9 cellular contexts compared by ENCODE assay signal in the genomic region with DNA sequence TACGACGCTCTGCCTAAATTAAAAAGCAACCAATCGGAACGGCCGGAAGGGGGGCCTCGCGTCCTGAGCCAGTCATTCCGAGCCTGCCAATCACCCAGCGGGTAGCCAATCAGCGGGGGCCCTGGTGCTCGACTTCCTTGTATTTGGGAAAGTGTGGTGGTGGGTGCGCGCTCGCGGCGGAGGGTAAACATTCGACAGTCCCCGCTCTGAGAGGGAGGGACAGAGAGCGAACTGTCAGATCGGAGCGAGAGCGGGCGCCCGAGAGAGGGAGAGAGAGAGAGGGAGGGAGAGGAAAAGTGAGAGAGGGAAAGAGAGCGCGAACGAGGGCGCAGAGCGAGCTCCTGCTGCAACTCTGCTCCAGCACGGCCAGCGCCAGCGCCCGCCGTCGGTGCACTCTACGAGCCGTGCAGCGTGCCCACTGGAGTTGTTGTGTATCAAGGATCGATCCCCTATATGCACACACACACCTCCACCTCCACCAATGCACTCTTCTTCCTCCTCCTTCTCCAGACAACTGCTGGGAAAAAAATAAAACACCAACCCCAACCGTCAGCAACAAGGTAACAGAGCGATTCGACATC. TPM values are rescaled to one million over a fixed set of nuclear protein-coding genes. Genes with fewer than 3 reads are reported as not detected.
A peak's percentile ranks its signal among the peaks of the same experiment; 100 is the strongest.
DNase-seq lines count a peak whose midpoint lies in the region; ATAC-seq and TF ChIP-seq lines count a peak whose summit lies in the region.
"Had no signal": no experiment of that assay in that cellular context is flagged by ENCODE, and none has a peak within 500 bp of the region (broad histone marks: within the 10 kb centered on the region; RNA-seq: fewer than 3 reads in every experiment).

A gene (plus strand): TSS at position 190 of the 581 bp plus-strand sequence. CDS start 1,396 bp downstream, outside the sequence.

- peak; percentile 98 for DNase-seq in Daoy (ENCODE audit: low read depth)
- peak; percentile 31 for DNase-seq in LHCN-M2 (ENCODE audit: low read depth)
- peak; percentile 78 for DNase-seq in activated CD8-positive, alpha-beta T cell treated with anti-CD3 and anti-CD28 coated beads for 36 hours
- peak; percentile 14 for DNase-seq in fibroblast of villous mesenchyme (ENCODE audit: low read depth)
- DNase-seq in neural progenitor cell (ENCODE audit: low spot score) = peak; percentile 97
- no peak for DNase-seq in vagina (ENCODE audit: extremely low spot score in 2 of 2)

- H3K4me1 ChIP-seq in neural progenitor cell (peaks cover 28% of the 10 kb centered on the region), vagina (peaks cover 39% of the 10 kb centered on the region)

- H3F3A ChIP-seq in neural progenitor cell (ENCODE audit: low read depth) = peaks cover 70% of the 10 kb centered on the region

- H3K27me3 Mint-ChIP-seq in activated CD8-positive, alpha-beta T cell treated with anti-CD3 and anti-CD28 coated beads for 36 hours = peaks cover 76% of the 10 kb centered on the region
- H3K27me3 Mint-ChIP-seq in neural progenitor cell (ENCODE audit: insufficient read depth, low read depth) = peaks cover 33% of the 10 kb centered on the region

- H3K36me3 Mint-ChIP-seq in activated CD8-positive, alpha-beta T cell treated with anti-CD3 and anti-CD28 coated beads for 36 hours (ENCODE audit: low read depth) = peaks cover 3% of the 10 kb centered on the region
- H3K36me3 Mint-ChIP-seq in neural progenitor cell = peaks cover 22% of the 10 kb centered on the region

- peak; percentile 72 for ATAC-seq in activated CD8-positive, alpha-beta T cell treated with anti-CD3 and anti-CD28 coated beads for 36 hours
- no peak for ATAC-seq in HG03039 (IDR thresholded peaks at IDR 0.05; ENCODE audit: unreplicated experiment)
- ATAC-seq in HG03139 (IDR thresholded peaks at IDR 0.05; ENCODE audit: unreplicated experiment) = no peak

- CTCF ChIA-PET in activated CD8-positive, alpha-beta T cell treated with anti-CD3 and anti-CD28 coated beads for 36 hours (lab: Charles Lee) = interaction anchor here (1.2 kb wide), 1 partner anchor 9 kb away, joined by 3 read pairs; no protein-coding TSS in a partner anchor

- H3K4me3 ChIP-seq in fibroblast of villous mesenchyme (ENCODE audit: low read depth, low read length) (no peak within 1 kb of the TSS), neural progenitor cell (peak within 1 kb of the TSS; percentile 84), vagina (peak within 1 kb of the TSS; percentile 35 to 40)

- no peaks in the 10 kb centered on the region for H3K9me3 ChIP-seq in neural progenitor cell (ENCODE audit: low read depth)
- H3K9me3 ChIP-seq in vagina = no peaks in the 10 kb centered on the region

- peak within 1 kb of the TSS; percentile 81 for H2AFZ ChIP-seq in neural progenitor cell (replicated peaks)

- peak within 1 kb of the TSS; percentile 87 for H3K4me2 ChIP-seq in neural progenitor cell

- H3K4me1 Mint-ChIP-seq in activated CD8-positive, alpha-beta T cell treated with anti-CD3 and anti-CD28 coated beads for 36 hours (ENCODE audit: low read depth) = peaks cover 35% of the 10 kb centered on the region
- H3K4me1 Mint-ChIP-seq in neural progenitor cell = peaks cover 25% of the 10 kb centered on the region

- no peak within 1 kb of the TSS for H3K9ac ChIP-seq in neural progenitor cell

- intact Hi-C loops in activated CD8-positive, alpha-beta T cell treated with anti-CD3 and anti-CD28 coated beads for 36 hours (cut with micrococcal nuclease) = no loop called here
- intact Hi-C loops in vagina (cut with DNase I) = no loop called here

- POLR2A ChIA-PET in activated CD8-positive, alpha-beta T cell treated with anti-CD3 and anti-CD28 coated beads for 36 hours (lab: Charles Lee) = interaction anchor here (0.8 kb wide), 1 partner anchor 15 kb away, joined by 4 read pairs; no protein-coding TSS in a partner anchor

- no peak for TF ChIP-seq POLR2A in vagina (IDR thresholded peaks at IDR 0.05)

- H3K27me3 ChIP-seq in neural progenitor cell (peaks cover 97% of the 10 kb centered on the region), vagina (peaks cover 28% of the 10 kb centered on the region)

- no peak within 1 kb of the TSS for H3K27ac ChIP-seq in neural progenitor cell
- H3K27ac ChIP-seq in vagina = no peak within 1 kb of the TSS

- H3K36me3 ChIP-seq in neural progenitor cell (no peaks in the 10 kb centered on the region), vagina (no peaks in the 10 kb centered on the region)

- no peak for TF ChIP-seq CTCF in activated CD8-positive, alpha-beta T cell treated with anti-CD3 and anti-CD28 coated beads for 36 hours (IDR thresholded peaks at IDR 0.05)
- TF ChIP-seq CTCF in fibroblast of villous mesenchyme (IDR thresholded peaks at IDR 0.05; ENCODE audit: insufficient read depth, low read depth, low read length) (no peak), neural progenitor cell (IDR thresholded peaks at IDR 0.05) (no peak), vagina (IDR thresholded peaks at IDR 0.05) (no peak)

- H3K79me2 ChIP-seq in neural progenitor cell (ENCODE audit: low read depth) = no peaks in the 10 kb centered on the region

- H4K20me1 ChIP-seq in neural progenitor cell (ENCODE audit: low read depth) = peaks cover 62% of the 10 kb centered on the region

- peaks cover 2% of the 10 kb centered on the region for H3K9me3 Mint-ChIP-seq in activated CD8-positive, alpha-beta T cell treated with anti-CD3 and anti-CD28 coated beads for 36 hours
- H3K9me3 Mint-ChIP-seq in neural progenitor cell = no peaks in the 10 kb centered on the region

- H3K4me3 Mint-ChIP-seq in activated CD8-positive, alpha-beta T cell treated with anti-CD3 and anti-CD28 coated beads for 36 hours = peak within 1 kb of the TSS; percentile 76
- peak within 1 kb of the TSS; percentile 99 for H3K4me3 Mint-ChIP-seq in neural progenitor cell

- H3K27ac Mint-ChIP-seq in activated CD8-positive, alpha-beta T cell treated with anti-CD3 and anti-CD28 coated beads for 36 hours = no peak within 1 kb of the TSS
- H3K27ac Mint-ChIP-seq in neural progenitor cell = peak within 1 kb of the TSS; percentile 99

RNA-seq across cellular contexts. Expression of the gene that starts here (rescaled TPM):
- 5.8 and 6.5 TPM in 2 replicates for total RNA-seq in Daoy (2014; rRNA removed; shearing (Covaris generic))
- total RNA-seq in LHCN-M2 (2014; rRNA removed) (not detected in 2 replicates), fibroblast of villous mesenchyme (not detected in 2 replicates), neural progenitor cell (ENCODE audit: low replicate concordance) (0.25 TPM in 1 of 2 replicates, not detected in the other), vagina (not detected)
- polyA plus RNA-seq in LHCN-M2 (2012) = 0.13 TPM
- total RNA-seq in activated CD8-positive, alpha-beta T cell treated with anti-CD3 and anti-CD28 coated beads for 36 hours = not detected
- total RNA-seq: T-helper 1 cell treated with Interleukin-12 subunit alpha and Interleukin-12 subunit beta and Interleukin-4 antibody, amounts not matched to agents 30 ng/mL and 1 ng/mL, for 36 hours had no signal

Comparison
In these comparisons a context has a peak if more than half of its experiments do, and no peak if none do; other contexts are left out.
1. Peak in DNase-seq in LHCN-M2; RNA of the gene not detected or under 1 TPM.
2. Peak in DNase-seq and ATAC-seq in activated CD8-positive, alpha-beta T cell treated with anti-CD3 and anti-CD28 coated beads for 36 hours; RNA of the gene not detected or under 1 TPM.
3. Peak in DNase-seq in fibroblast of villous mesenchyme; RNA of the gene not detected or under 1 TPM.
4. Peak in DNase-seq, H3K4me3 ChIP-seq and H3K4me2 ChIP-seq in neural progenitor cell; RNA of the gene not detected or under 1 TPM.